1 cellular context compared by ENCODE assay signal in genomic region chr20:6160736-6161135, GRCh38.
TF ChIP-seq lines count a peak whose summit lies in the region.

No MANE protein-coding gene starts in this region.

TF ChIP-seq in GM23338, 12 proteins besides CTCF, POLR2A, EP300 and RAD21:
- no peak for TF ChIP-seq REST (IDR thresholded peaks at IDR 0.05; ENCODE audit: unreplicated experiment)
- no peak for TF ChIP-seq ZNF462 (CRISPR knock-in tag; IDR thresholded peaks at IDR 0.05)
- TF ChIP-seq ZNF331 (CRISPR knock-in tag; IDR thresholded peaks at IDR 0.05; ENCODE audit: low read depth): no peak
